8 cellular contexts compared by ENCODE assay signal in genomic region chr9:15421532-15421931, GRCh38. TPM values are rescaled to one million over a fixed set of nuclear protein-coding genes. Genes with fewer than 3 reads are reported as not detected.
DNase-seq lines count a peak whose midpoint lies in the region; ATAC-seq and TF ChIP-seq lines count a peak whose summit lies in the region.
"Had no signal": no experiment of that assay in that cellular context is flagged by ENCODE, and none has a peak within 500 bp of the region (broad histone marks: within the 10 kb centered on the region; RNA-seq: fewer than 3 reads in every experiment).

No MANE protein-coding gene starts in this region.

- H4K20me1 ChIP-seq in GM23248 (ENCODE audit: insufficient read depth): peaks cover 3% of the 10 kb centered on the region; the same call in 1 of the 2 replicates

- H3K4me2 ChIP-seq in GM23248 (ENCODE audit: unreplicated experiment) (no peak overlapping the region), parathyroid adenoma (ENCODE audit: low read length) (no peak overlapping the region)

- H3K9me3 ChIP-seq in GM23248 (ENCODE audit: low read depth) (no peaks in the 10 kb centered on the region), parathyroid adenoma (ENCODE audit: control insufficient read depth, low read length) (no peaks in the 10 kb centered on the region), upper lobe of left lung (no peaks in the 10 kb centered on the region)

- in situ Hi-C loops in GM23248 (cut with MboI): no loop called here

- peaks cover 10% of the 10 kb centered on the region; the same call in 1 of the 2 replicates for H3K36me3 ChIP-seq in GM23248 (ENCODE audit: low read depth)
- no peaks in the 10 kb centered on the region for H3K36me3 ChIP-seq in parathyroid adenoma (ENCODE audit: control insufficient read depth, insufficient read depth, low read length)
- peaks cover 6 to 15% (median 7%) of the 10 kb centered on the region in 4 donors for H3K36me3 ChIP-seq in upper lobe of left lung

- DNase-seq in GM23248 (no peak), NCI-H774 (lab: John Stamatoyannopoulos, UW) (peak; percentile 7), epithelial cell of prostate (ENCODE audit: low read depth, low spot score) (no peak), upper lobe of left lung (no peak), GM03348 (ENCODE audit: low spot score) (no peak)

- H3K9ac ChIP-seq in GM23248 (peak overlapping the region; percentile 94), parathyroid adenoma (no peak overlapping the region)

- ATAC-seq in upper lobe of left lung (ENCODE audit: low FRiP score in 2 of 2) (no peak), GM21717 (IDR thresholded peaks at IDR 0.05; ENCODE audit: unreplicated experiment) (no peak)

- WGBS in GM23248 (ENCODE audit: low coverage in 1 of 2, low lambda C conversion rate in 2 of 2, missing lambda C conversion rate in 2 of 2), 2 experiments: 87 to 89% methylated on average over 6 of the region's 6 CpGs
- 81 to 84% methylated on average over 5 to 6 of the region's 6 CpGs for WGBS in upper lobe of left lung, 2 donors

- no peak for TF ChIP-seq EP300 in upper lobe of left lung (IDR thresholded peaks at IDR 0.05)

- peak overlapping the region; percentile 95; the same call in 1 of the 2 replicates for H3K4me3 ChIP-seq in GM23248
- no peak overlapping the region for H3K4me3 ChIP-seq in parathyroid adenoma (ENCODE audit: low read depth, low read length)
- H3K4me3 ChIP-seq in upper lobe of left lung: no peak overlapping the region

- H2AFZ ChIP-seq in GM23248 (peak overlapping the region; percentile 98), parathyroid adenoma (peak overlapping the region; percentile 98)

- H3K27ac ChIP-seq in GM23248 (peak overlapping the region; percentile 84), epithelial cell of prostate (peak overlapping the region; percentile 63), parathyroid adenoma (no peak overlapping the region), upper lobe of left lung (peak overlapping the region in 1 of 4 donors; percentile 91)

- TF ChIP-seq CTCF in parathyroid adenoma (IDR thresholded peaks at IDR 0.05) (no peak), upper lobe of left lung (IDR thresholded peaks at IDR 0.05) (no peak)

- H3F3A ChIP-seq in GM23248 (ENCODE audit: insufficient read depth): no peaks in the 10 kb centered on the region

- H3K79me2 ChIP-seq in GM23248 (ENCODE audit: insufficient read depth) (peaks cover 39% of the 10 kb centered on the region), parathyroid adenoma (peaks cover 4% of the 10 kb centered on the region)

- H3K27me3 ChIP-seq in GM23248 (replicated peaks; ENCODE audit: insufficient read depth) (no peaks in the 10 kb centered on the region), parathyroid adenoma (ENCODE audit: control insufficient read depth, insufficient read depth, low read length) (no peaks in the 10 kb centered on the region), upper lobe of left lung (no peaks in the 10 kb centered on the region)
- H3K27me3 ChIP-seq: brain microvascular endothelial cell had no signal

- TF ChIP-seq POLR2A in upper lobe of left lung (IDR thresholded peaks at IDR 0.05): no peak

- no peaks in the 10 kb centered on the region for H3K9me2 ChIP-seq in GM23248 (ENCODE audit: insufficient read depth)

- H3K4me1 ChIP-seq in GM23248 (ENCODE audit: insufficient read depth) (peaks cover 15% of the 10 kb centered on the region), parathyroid adenoma (no peaks in the 10 kb centered on the region), upper lobe of left lung (peaks cover 17 to 39% (median 25%) of the 10 kb centered on the region in 4 donors)

RNA-seq across cellular contexts. Expression of gene SNAPC3, which starts 1.1 kb away (rescaled TPM):
- 34.8 and 44.3 TPM in 2 replicates for total RNA-seq in GM23248 (2014; rRNA removed; shearing (Covaris generic))
- polyA plus RNA-seq in GM23248 (2016; fragmentation: Nextera tagmentation; extraction: Ambion mirVana): 31.2 and 31.9 TPM in 2 replicates
- total RNA-seq in upper lobe of left lung: 10 to 100 TPM; 20.0 to 59.8 (median 24.3) TPM
